In the genomic region with DNA sequence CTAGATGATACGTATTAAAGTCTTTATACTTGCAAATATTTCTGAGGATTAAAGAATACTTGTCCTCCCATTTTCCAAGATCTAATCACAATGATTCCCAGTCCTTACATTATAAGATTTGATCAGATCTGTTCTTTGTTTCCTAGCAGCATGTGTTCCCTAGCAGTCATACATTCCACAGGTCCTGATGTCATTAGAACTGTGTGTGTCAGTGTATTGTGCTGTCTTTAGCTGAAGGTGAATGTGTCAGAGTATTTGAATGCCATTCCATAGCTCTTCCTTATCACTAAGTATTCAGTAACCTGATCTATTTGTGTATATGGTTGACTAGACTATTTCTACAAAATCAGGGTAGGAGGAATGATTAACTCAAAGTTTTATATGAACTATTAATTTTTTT, we compare ENCODE assay signal across 12 cellular contexts. TPM values are rescaled to one million over a fixed set of nuclear protein-coding genes. Genes with fewer than 3 reads are reported as not detected.
DNase-seq lines count a peak whose midpoint lies in the region; ATAC-seq, FAIRE-seq and TF ChIP-seq lines count a peak whose summit lies in the region.
"Had no signal": no experiment of that assay in that cellular context is flagged by ENCODE, and none has a peak within 500 bp of the region (broad histone marks: within the 10 kb centered on the region; RNA-seq: fewer than 3 reads in every experiment).

No MANE protein-coding gene starts in this region.

- H2AFZ ChIP-seq in astrocyte (ENCODE audit: low read depth, low read length) = no peak overlapping the region

- DNase-seq in Caco-2 = peak in 1 of 2 experiments; percentile 45
- DNase-seq in astrocyte (ENCODE audit: low read depth) = peak; percentile 70
- DNase-seq in left kidney (ENCODE audit: low read depth, low spot score) = peak; percentile 48
- no peak for DNase-seq in middle frontal gyrus (ENCODE audit: extremely low spot score, low spot score)
- DNase-seq in CD14-positive monocyte (ENCODE audit: low spot score) = no peak
- DNase-seq in foreskin melanocyte = no peak
- DNase-seq: NCI-H1417 treated with DMSO at 0.1 percent for 48 hours, pancreas had no signal

- H3K9ac ChIP-seq in HUES48 (ENCODE audit: low read depth, low read length) (no peak overlapping the region), astrocyte (ENCODE audit: low read length) (no peak overlapping the region)

- H3K36me3 ChIP-seq in Caco-2 (ENCODE audit: control insufficient read depth, insufficient read depth, low read length) (no peaks in the 10 kb centered on the region), HUES48 (ENCODE audit: control insufficient read depth, insufficient read depth, low read length) (no peaks in the 10 kb centered on the region), astrocyte (ENCODE audit: insufficient read depth, low read length) (no peaks in the 10 kb centered on the region)
- H3K36me3 ChIP-seq: pancreas had no signal

- H3K4me1 Mint-ChIP-seq in Caco-2 (ENCODE audit: low read depth, unreplicated experiment) = peaks cover 8% of the 10 kb centered on the region
- peaks cover 22% of the 10 kb centered on the region for H3K4me1 Mint-ChIP-seq in astrocyte (ENCODE audit: low read depth, unreplicated experiment)
- H3K4me1 Mint-ChIP-seq in CD14-positive monocyte = peaks cover 20% of the 10 kb centered on the region

- H3K36me3 Mint-ChIP-seq in Caco-2 (ENCODE audit: insufficient read depth, unreplicated experiment) (peaks cover 5% of the 10 kb centered on the region), astrocyte (ENCODE audit: low read depth, unreplicated experiment) (no peaks in the 10 kb centered on the region), CD14-positive monocyte (peaks cover 6% of the 10 kb centered on the region in 2 donors)

- H3K79me2 ChIP-seq in astrocyte (ENCODE audit: insufficient read depth, low read length) = peaks cover 6% of the 10 kb centered on the region

- no peak for ATAC-seq in GM18517 (IDR thresholded peaks at IDR 0.05; ENCODE audit: unreplicated experiment)
- ATAC-seq: pancreas, Right ventricle myocardium inferior had no signal

- no TSS peak for BruUV-seq in Caco-2 (replicated peaks; lab: Mats Ljungman, UMichigan)

- CTCF ChIA-PET in Caco-2 (lab: Charles Lee) = no interaction called here

- no peaks in the 10 kb centered on the region for H3K9me3 ChIP-seq in Caco-2
- H3K9me3 ChIP-seq in HUES48 (ENCODE audit: control insufficient read depth, insufficient read depth, low read length) = no peaks in the 10 kb centered on the region
- H3K9me3 ChIP-seq in astrocyte (ENCODE audit: insufficient read depth, low read depth, low read length) = no peaks in the 10 kb centered on the region
- H3K9me3 ChIP-seq: pancreas had no signal

- FAIRE-seq in astrocyte (lab: Jason Lieb, UNC) = no peak
- FAIRE-seq: pancreas had no signal

- intact Hi-C loops in Caco-2 (cut with micrococcal nuclease; ENCODE audit: unreplicated experiment) = loop anchor here (10.0 kb wide), 2 partner anchors 350 to 360 kb away; no protein-coding TSS in a partner anchor
- intact Hi-C loops in CD14-positive monocyte (cut with micrococcal nuclease) = no loop called here

- H3K27me3 ChIP-seq in Caco-2 (replicated peaks; ENCODE audit: control insufficient read depth, insufficient read depth, low read length) (no peaks in the 10 kb centered on the region), HUES48 (ENCODE audit: control insufficient read depth, insufficient read depth, low read length) (peaks cover 48% of the 10 kb centered on the region), astrocyte (ENCODE audit: insufficient read depth, low read length) (peaks cover 6% of the 10 kb centered on the region)

- peak overlapping the region; percentile 44 for H3K4me2 ChIP-seq in astrocyte (ENCODE audit: low read length)

- peaks cover 25% of the 10 kb centered on the region for H3K4me1 ChIP-seq in Caco-2
- H3K4me1 ChIP-seq in HUES48 (ENCODE audit: control insufficient read depth, insufficient read depth, low read length) = peaks cover 27% of the 10 kb centered on the region
- H3K4me1 ChIP-seq in astrocyte (ENCODE audit: insufficient read depth, low read length) = peaks cover 15% of the 10 kb centered on the region
- H3K4me1 ChIP-seq: pancreas had no signal

- H3K27ac Mint-ChIP-seq in Caco-2 (ENCODE audit: unreplicated experiment) = peak overlapping the region; percentile 97
- peak overlapping the region; percentile 94 for H3K27ac Mint-ChIP-seq in astrocyte (ENCODE audit: unreplicated experiment)
- H3K27ac Mint-ChIP-seq in CD14-positive monocyte = no peak overlapping the region
- H3K27ac Mint-ChIP-seq: activated T-helper 2 cell treated with anti-CD3 and anti-CD28 coated beads, Interferon-gamma antibody, Interleukin-2, Interleukin-4, amounts not matched to agents 10 μg/mL and 5 μg/mL and 100 μg/mL, durations not matched to agents 14 hours and 24 hours and 36 hours had no signal

- H3K27me3 Mint-ChIP-seq in Caco-2 (ENCODE audit: insufficient read depth, unreplicated experiment) = no peaks in the 10 kb centered on the region
- H3K27me3 Mint-ChIP-seq in astrocyte (ENCODE audit: low read depth, unreplicated experiment) = no peaks in the 10 kb centered on the region
- H3K27me3 Mint-ChIP-seq in CD14-positive monocyte (ENCODE audit: low read depth in 3 of 3) = peaks cover 56 to 68% (median 59%) of the 10 kb centered on the region in 3 donors

- peak overlapping the region; percentile 58 for H3K4me3 Mint-ChIP-seq in Caco-2 (ENCODE audit: unreplicated experiment)
- H3K4me3 Mint-ChIP-seq in astrocyte (ENCODE audit: unreplicated experiment) = peak overlapping the region; percentile 99
- no peak overlapping the region for H3K4me3 Mint-ChIP-seq in CD14-positive monocyte

- no peaks in the 10 kb centered on the region for H4K20me1 ChIP-seq in astrocyte (ENCODE audit: insufficient read depth, low read length)

- no peak overlapping the region for H3K4me3 ChIP-seq in Caco-2 (ENCODE audit: low read depth, low read length)
- H3K4me3 ChIP-seq in HUES48 (ENCODE audit: low read depth, low read length) = no peak overlapping the region
- H3K4me3 ChIP-seq in astrocyte (ENCODE audit: insufficient read depth, low read depth, low read length) = no peak overlapping the region
- H3K4me3 ChIP-seq: pancreas had no signal

- TF ChIP-seq CTCF in Caco-2 (IDR thresholded peaks at IDR 0.05; ENCODE audit: insufficient read depth in 1 of 2, low read depth in 1 of 2, low read length in 1 of 2, severe bottlenecking in 1 of 2, unreplicated experiment in 1 of 2) (no peak), astrocyte (IDR thresholded peaks at IDR 0.05; ENCODE audit: insufficient read depth, low read depth, low read length) (no peak), CD14-positive monocyte (IDR thresholded peaks at IDR 0.05) (no peak)

- peak overlapping the region; percentile 71 for H3K27ac ChIP-seq in HUES48 (ENCODE audit: low read depth, low read length)
- H3K27ac ChIP-seq in astrocyte (ENCODE audit: low read depth, low read length) = peak overlapping the region; percentile 33
- H3K27ac ChIP-seq: pancreas had no signal

- POLR2A ChIA-PET in Caco-2 (lab: Charles Lee) = interaction anchor here (0.6 kb wide), 1 partner anchor 352 kb away, joined by 3 read pairs; no protein-coding TSS in a partner anchor

- H3K9me3 Mint-ChIP-seq in Caco-2 (ENCODE audit: unreplicated experiment) (peaks cover 4% of the 10 kb centered on the region), astrocyte (ENCODE audit: unreplicated experiment) (no peaks in the 10 kb centered on the region), CD14-positive monocyte (peaks cover 0 to 29% (median 9%) of the 10 kb centered on the region in 7 donors)
- H3K9me3 Mint-ChIP-seq: activated T-helper 2 cell treated with anti-CD3 and anti-CD28 coated beads, Interferon-gamma antibody, Interleukin-2, Interleukin-4, amounts not matched to agents 10 μg/mL and 5 μg/mL and 100 μg/mL, durations not matched to agents 14 hours and 24 hours and 36 hours had no signal

RNA-seq across cellular contexts. Expression of gene ADGRL3, which starts 4.2 kb away (rescaled TPM):
- total RNA-seq in Caco-2 (2022) = 1.5 and 1.9 TPM in 2 replicates
- 29.6 and 31.3 TPM in 2 replicates for total RNA-seq in astrocyte
- not detected for polyA plus RNA-seq in CD14-positive monocyte
- total RNA-seq: activated T-helper 2 cell treated with anti-CD3 and anti-CD28 coated beads, Interferon-gamma antibody, Interleukin-2, Interleukin-4, amounts not matched to agents 10 μg/mL and 5 μg/mL and 100 μg/mL, durations not matched to agents 14 hours and 24 hours and 36 hours had no signal

Comparison
In these comparisons a context has a peak if more than half of its experiments do, and no peak if none do; other contexts are left out.
1. DNase-seq: peak in astrocyte (single experiment) and left kidney (single experiment); none in middle frontal gyrus (single experiment), CD14-positive monocyte (single experiment) and foreskin melanocyte (single experiment).
2. H3K27ac Mint-ChIP-seq: peak in Caco-2 (single experiment) and astrocyte (single experiment); none in CD14-positive monocyte (0 of 7).
3. H3K4me3 Mint-ChIP-seq: peak in Caco-2 (single experiment) and astrocyte (single experiment); none in CD14-positive monocyte (0 of 2).
4. RNA of gene ADGRL3, which starts 4.2 kb away (total RNA-seq): 29.6 to 31.3 TPM in astrocyte; 1.5 to 1.9 TPM in Caco-2; every median in the first group is over 10 times any median in the second.